Comparison of ENCODE assay signal across 21 cellular contexts in genomic region chr11:133999355-133999754, GRCh38. TPM values are rescaled to one million over a fixed set of nuclear protein-coding genes. Genes with fewer than 3 reads are reported as not detected.
DNase-seq lines count a peak whose midpoint lies in the region; ATAC-seq and TF ChIP-seq lines count a peak whose summit lies in the region.
"Had no signal": no experiment of that assay in that cellular context is flagged by ENCODE, and none has a peak within 500 bp of the region (broad histone marks: within the 10 kb centered on the region; RNA-seq: fewer than 3 reads in every experiment).

No MANE protein-coding gene starts in this region.

- CTCF ChIA-PET in Panc1 (lab: Charles Lee) = no interaction called here

- POLR2A ChIA-PET in Panc1 (lab: Charles Lee) = no interaction called here

- H3K27me3 ChIP-seq in Panc1 (ENCODE audit: control insufficient read depth, insufficient read depth, low read length) (peaks cover 2% of the 10 kb centered on the region; the same call in 1 of the 2 replicates), upper lobe of right lung (no peaks in the 10 kb centered on the region)
- H3K27me3 ChIP-seq in effector memory CD4-positive, alpha-beta T cell (replicated peaks; ENCODE audit: control insufficient read depth, insufficient read depth, low read length, poor library complexity, severe bottlenecking) = no peaks in the 10 kb centered on the region

- TF ChIP-seq CTCF in Panc1 (IDR thresholded peaks at IDR 0.05) (no peak), upper lobe of right lung (IDR thresholded peaks at IDR 0.05) (no peak)

- intact Hi-C loops in Panc1 (cut with micrococcal nuclease; ENCODE audit: unreplicated experiment) = no loop called here
- intact Hi-C loops in upper lobe of right lung (cut with DNase I) = no loop called here

- in situ Hi-C loops in Panc1 (cut with HindIII; ENCODE audit: low pct_unique_long_range_greater_than_20kb, low sequenced_read_pairs) = no loop called here

- no TSS peak for BruUV-seq in Panc1 (replicated peaks; lab: Mats Ljungman, UMichigan)

- H3K4me3 ChIP-seq in Panc1 (ENCODE audit: low read depth in 2 of 2, low read length in 2 of 2) = no peak overlapping the region
- no peak overlapping the region for H3K4me3 ChIP-seq in upper lobe of right lung
- no peak overlapping the region for H3K4me3 ChIP-seq in effector memory CD4-positive, alpha-beta T cell (ENCODE audit: insufficient read depth, low read depth, low read length, poor library complexity, severe bottlenecking)
- H3K4me3 ChIP-seq: GM12878, PC-9 had no signal

- 0 out of 2 replicates have a peak, but pooled peaks have one; percentile 37 for ATAC-seq in Panc1
- ATAC-seq in upper lobe of right lung = peak; percentile 20
- ATAC-seq in HG03432 (IDR thresholded peaks at IDR 0.05; ENCODE audit: unreplicated experiment) = no peak
- ATAC-seq: GM12878 had no signal

- H3K27ac ChIP-seq in Panc1 (ENCODE audit: low read length) (no peak overlapping the region), upper lobe of right lung (no peak overlapping the region)
- no peak overlapping the region for H3K27ac ChIP-seq in effector memory CD4-positive, alpha-beta T cell (ENCODE audit: insufficient read depth, low read length, poor library complexity, severe bottlenecking)
- H3K27ac ChIP-seq: PC-9 had no signal

- DNase-seq in NCI-H524 (lab: John Stamatoyannopoulos, UW) = peak; percentile 12 to 62
- no peak for DNase-seq in NCI-H524 treated with DMSO at 0.1 percent for 48 hours (lab: John Stamatoyannopoulos, UW)
- DNase-seq in DMS 273 treated with DMSO at 0.1 percent for 48 hours (lab: John Stamatoyannopoulos, UW) = peak; percentile 3
- no peak for DNase-seq in Panc1 (ENCODE audit: low read depth, low spot score)
- no peak for DNase-seq in upper lobe of right lung
- no peak for DNase-seq in effector memory CD4-positive, alpha-beta T cell
- DNase-seq: CD4-positive, alpha-beta T cell; COR-L47; DND-41; H7; KBM-7; NCI-H1105; NCI-H1694; NCI-H2081 treated with DMSO at 0.1 percent for 48 hours; NCI-H226; NCI-H510A treated with DMSO at 0.1 percent for 48 hours; PC-9; T-helper 1 cell had no signal

- H3K9me3 ChIP-seq in Panc1 (ENCODE audit: control insufficient read depth, insufficient read depth, low read depth, low read length) (no peaks in the 10 kb centered on the region), upper lobe of right lung (no peaks in the 10 kb centered on the region)
- no peaks in the 10 kb centered on the region for H3K9me3 ChIP-seq in effector memory CD4-positive, alpha-beta T cell (ENCODE audit: control insufficient read depth, low read length)

- H3K4me1 ChIP-seq in Panc1 (ENCODE audit: control insufficient read depth, insufficient read depth, low read length) = no peaks in the 10 kb centered on the region
- no peaks in the 10 kb centered on the region for H3K4me1 ChIP-seq in upper lobe of right lung
- no peaks in the 10 kb centered on the region for H3K4me1 ChIP-seq in effector memory CD4-positive, alpha-beta T cell (ENCODE audit: control insufficient read depth, insufficient read depth, low read length, poor library complexity, severe bottlenecking)

- H3K36me3 ChIP-seq in Panc1 (ENCODE audit: control insufficient read depth, insufficient read depth, low read length) = no peaks in the 10 kb centered on the region
- H3K36me3 ChIP-seq in upper lobe of right lung = no peaks in the 10 kb centered on the region
- no peaks in the 10 kb centered on the region for H3K36me3 ChIP-seq in effector memory CD4-positive, alpha-beta T cell (ENCODE audit: control insufficient read depth, insufficient read depth, low read length)

RNA-seq across cellular contexts. Expression of gene IGSF9B, which starts 42.6 kb away (rescaled TPM):
- total RNA-seq in Panc1 (2021; ENCODE audit: unreplicated experiment) (2.2 TPM), upper lobe of right lung (2.9 TPM)
- polyA plus RNA-seq in Panc1 (2012; ENCODE audit: insufficient read length) = 3.4 TPM
- total RNA-seq: PC-9 had no signal
- polyA plus RNA-seq: AG04450 had no signal

Comparison
In these comparisons a context has a peak if more than half of its experiments do, and no peak if none do; other contexts are left out.
1. DNase-seq: peak in NCI-H524 (2 of 2) and DMS 273 treated with DMSO at 0.1 percent for 48 hours (single experiment); none in NCI-H524 treated with DMSO at 0.1 percent for 48 hours (single experiment), Panc1 (single experiment), upper lobe of right lung (single experiment) and effector memory CD4-positive, alpha-beta T cell (0 of 3).